ENCODE assay signal across 8 cellular contexts in the genomic region with DNA sequence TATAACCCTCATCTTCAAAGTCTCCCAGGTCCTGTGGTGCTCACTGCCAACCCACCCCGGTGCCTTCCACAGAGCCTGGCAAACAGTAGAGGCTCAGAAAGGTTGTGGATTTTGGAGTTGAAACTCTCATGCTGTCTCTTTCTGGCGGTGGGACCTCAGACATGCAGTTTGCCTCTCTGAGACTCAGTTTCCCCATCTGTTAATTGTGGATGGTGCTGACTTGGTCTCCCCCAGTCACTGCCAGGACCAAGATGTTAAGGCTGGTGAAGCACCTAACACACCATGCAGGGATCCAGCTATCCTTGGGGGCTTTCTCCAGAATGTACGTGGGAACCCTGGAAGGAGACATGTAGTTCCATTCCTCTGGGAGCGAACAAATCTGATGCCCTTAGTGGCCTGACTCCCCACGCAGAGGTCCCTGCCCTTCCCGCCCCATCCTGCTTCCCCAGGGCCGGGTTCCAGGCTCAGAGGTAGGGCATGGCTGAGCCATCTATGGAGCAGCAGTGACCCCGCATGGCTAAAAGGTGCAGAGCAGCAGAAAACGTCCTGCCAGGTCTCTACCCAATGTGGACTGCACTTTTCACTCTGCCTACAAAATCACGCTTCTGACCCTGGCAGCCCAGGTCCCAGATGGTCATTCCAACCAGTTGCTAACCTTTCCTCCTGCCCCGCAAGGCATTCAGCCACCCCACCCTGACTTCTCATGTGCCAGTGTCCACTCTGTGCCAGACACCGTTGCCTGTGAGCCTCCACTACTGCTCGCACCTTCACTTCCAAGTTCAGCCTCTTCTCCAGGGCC. TPM values are rescaled to one million over a fixed set of nuclear protein-coding genes. Genes with fewer than 3 reads are reported as not detected.
DNase-seq lines count a peak whose midpoint lies in the region; ATAC-seq lines count a peak whose summit lies in the region.

No MANE protein-coding gene starts in this region.

- H3K36me3 Mint-ChIP-seq in memory B cell, result no peaks in the 10 kb centered on the region

- DNase-seq in SIG-M5 treated with dmso at 0.1 percent for 504 hours (lab: John Stamatoyannopoulos, UW; ENCODE audit: unreplicated experiment) (peak; percentile 41), SIG-M5 (lab: John Stamatoyannopoulos, UW) (no peak), NCI-H446 treated with DMSO at 0.1 percent for 48 hours (lab: John Stamatoyannopoulos, UW) (peak; percentile 13), dermis blood vessel endothelial cell (peak; percentile 73), memory B cell (ENCODE audit: low spot score in 2 of 2) (peak; percentile 49 to 61)
- DNase-seq in activated CD4-positive, alpha-beta T cell treated with anti-CD3 and anti-CD28 coated beads, Interleukin-2, amount 50 U/mL, for 1 hour, result peak; percentile 68
- peak; percentile 55 for DNase-seq in stimulated activated CD8-positive, alpha-beta memory T cell treated with anti-CD3 and anti-CD28 coated beads, Interleukin-4, amount 100 ng/mL, for 24 hours (ENCODE audit: low read depth)

- H3K9me3 Mint-ChIP-seq in memory B cell, result no peaks in the 10 kb centered on the region

- H3K4me1 Mint-ChIP-seq in memory B cell, result peaks cover 5% of the 10 kb centered on the region

- peak; percentile 60 for ATAC-seq in HG03159 (IDR thresholded peaks at IDR 0.05; ENCODE audit: unreplicated experiment)
- peak; percentile 87 for ATAC-seq in memory B cell (ENCODE audit: low read depth)

- peaks cover 3% of the 10 kb centered on the region for H3K27me3 Mint-ChIP-seq in memory B cell

- H3K27ac Mint-ChIP-seq in memory B cell, result no peak overlapping the region

- no peak overlapping the region for H3K4me3 Mint-ChIP-seq in memory B cell

RNA-seq across cellular contexts. Expression of gene TTC22, which starts 9.2 kb away (rescaled TPM):
- 0.17 TPM in 1 of 2 replicates, not detected in the other for total RNA-seq in dermis blood vessel endothelial cell

RNA-seq across cellular contexts. Expression of gene PARS2, which starts 46.0 kb away (rescaled TPM):
- total RNA-seq in dermis blood vessel endothelial cell, result 4.8 and 5.3 TPM in 2 replicates
